Comparison of ENCODE assay signal across 8 cellular contexts in the genomic region with DNA sequence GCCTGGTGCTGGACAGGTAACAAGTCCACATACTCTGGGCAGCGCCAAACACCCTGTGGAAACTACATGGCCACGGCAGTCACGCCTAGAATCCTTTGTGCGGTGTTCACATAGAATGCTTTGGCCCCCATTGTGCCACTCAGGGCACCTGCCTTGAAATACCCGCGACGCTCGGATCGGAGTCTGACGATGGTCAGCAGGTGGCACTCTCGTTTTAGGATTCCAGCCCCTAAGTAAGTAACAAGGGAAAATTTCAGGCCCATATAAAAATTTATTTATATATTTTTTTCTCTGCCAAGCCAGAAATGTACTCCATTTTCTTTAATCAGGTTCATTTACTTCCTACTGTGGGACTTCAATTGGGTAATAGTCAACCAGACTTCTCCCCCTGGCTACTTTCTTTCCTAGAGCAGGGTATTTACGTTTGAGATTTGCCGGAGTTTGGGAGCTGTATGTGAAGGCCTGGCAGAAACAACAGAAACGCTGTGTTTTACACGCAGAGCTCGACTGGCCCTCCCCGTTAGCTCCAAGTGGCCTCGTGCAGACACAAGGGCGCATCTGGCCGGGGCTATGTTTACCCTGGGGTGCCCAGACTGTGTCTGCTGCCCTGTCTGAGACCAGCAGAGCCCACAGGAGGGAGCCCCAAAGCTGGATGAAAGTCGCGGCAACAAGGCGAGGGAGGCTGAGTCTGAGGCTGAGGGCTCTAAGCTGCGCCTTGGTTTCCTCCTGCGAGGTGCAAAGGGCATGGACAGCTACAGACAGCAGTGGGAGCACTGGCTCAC. TPM values are rescaled to one million over a fixed set of nuclear protein-coding genes. Genes with fewer than 3 reads are reported as not detected.
DNase-seq lines count a peak whose midpoint lies in the region; ATAC-seq and TF ChIP-seq lines count a peak whose summit lies in the region.

No MANE protein-coding gene starts in this region.

- H3K27ac ChIP-seq in foreskin keratinocyte: no peak overlapping the region
- no peak overlapping the region for H3K27ac ChIP-seq in CD4-positive, alpha-beta memory T cell (ENCODE audit: low read depth, low read length)

- H3K27me3 ChIP-seq in foreskin keratinocyte: no peaks in the 10 kb centered on the region
- H3K27me3 ChIP-seq in CD4-positive, alpha-beta memory T cell (ENCODE audit: insufficient read depth, low read length): no peaks in the 10 kb centered on the region

- no peaks in the 10 kb centered on the region for H3K9me3 ChIP-seq in CD4-positive, alpha-beta memory T cell (ENCODE audit: control insufficient read depth in 1 of 2, low read length in 2 of 2)

- H3K27me3 Mint-ChIP-seq in activated T-cell treated with anti-CD3 and anti-CD28 coated beads, Interleukin-2, amount 50 U/mL, for 72 hours (ENCODE audit: low read depth): no peaks in the 10 kb centered on the region
- no peaks in the 10 kb centered on the region for H3K27me3 Mint-ChIP-seq in CD4-positive, alpha-beta memory T cell

- no peaks in the 10 kb centered on the region for H3K4me1 Mint-ChIP-seq in activated T-cell treated with anti-CD3 and anti-CD28 coated beads, Interleukin-2, amount 50 U/mL, for 72 hours (ENCODE audit: low read depth)
- no peaks in the 10 kb centered on the region for H3K4me1 Mint-ChIP-seq in CD4-positive, alpha-beta memory T cell

- H3K27ac Mint-ChIP-seq in activated T-cell treated with anti-CD3 and anti-CD28 coated beads, Interleukin-2, amount 50 U/mL, for 72 hours: no peak overlapping the region
- no peak overlapping the region for H3K27ac Mint-ChIP-seq in CD4-positive, alpha-beta memory T cell

- ATAC-seq in foreskin keratinocyte (peak; percentile 72), HG02678 (IDR thresholded peaks at IDR 0.05; ENCODE audit: unreplicated experiment) (no peak)
- no peak for ATAC-seq in activated T-cell treated with anti-CD3 and anti-CD28 coated beads, Interleukin-2, amount 50 U/mL, for 72 hours (replicated peaks in 1 of 2)

- no peaks in the 10 kb centered on the region for H3K36me3 ChIP-seq in CD4-positive, alpha-beta memory T cell (ENCODE audit: insufficient read depth, low read length)

- H3K4me1 ChIP-seq in foreskin keratinocyte: no peaks in the 10 kb centered on the region
- H3K4me1 ChIP-seq in CD4-positive, alpha-beta memory T cell (ENCODE audit: insufficient read depth, low read length): no peaks in the 10 kb centered on the region

- intact Hi-C loops in CD4-positive, alpha-beta memory T cell (cut with micrococcal nuclease): no loop called here

- H3K36me3 Mint-ChIP-seq in activated T-cell treated with anti-CD3 and anti-CD28 coated beads, Interleukin-2, amount 50 U/mL, for 72 hours (ENCODE audit: insufficient read depth in 2 of 2): no peaks in the 10 kb centered on the region
- H3K36me3 Mint-ChIP-seq in CD4-positive, alpha-beta memory T cell: no peaks in the 10 kb centered on the region

- POLR2A ChIA-PET in CD4-positive, alpha-beta memory T cell (lab: Charles Lee; ENCODE audit: partially characterized antibody): no interaction called here

- DNase-seq in AG10803 (ENCODE audit: low read depth): peak; percentile 75
- DNase-seq in Jurkat, Clone E6-1 (ENCODE audit: low read depth, low spot score): peak; percentile 9
- DNase-seq in SW480 (ENCODE audit: low spot score): peak; percentile 59
- peak; percentile 32 to 47 for DNase-seq in foreskin keratinocyte
- DNase-seq in nucleus accumbens (lab: John Stamatoyannopoulos, UW): peak in 51 of 56 donors; percentile 4 to 82 (median 39)
- no peak for DNase-seq in activated T-cell treated with anti-CD3 and anti-CD28 coated beads, Interleukin-2, amount 50 U/mL, for 72 hours
- no peak for DNase-seq in CD4-positive, alpha-beta memory T cell

- CTCF ChIA-PET in CD4-positive, alpha-beta memory T cell (lab: Charles Lee; ENCODE audit: partially characterized antibody): no interaction called here

- peaks cover 4 to 6% of the 10 kb centered on the region in 2 donors for H3K9me3 Mint-ChIP-seq in activated T-cell treated with anti-CD3 and anti-CD28 coated beads, Interleukin-2, amount 50 U/mL, for 72 hours
- H3K9me3 Mint-ChIP-seq in CD4-positive, alpha-beta memory T cell: peaks cover 0 to 15% (median 1%) of the 10 kb centered on the region in 8 donors

- H3K4me3 Mint-ChIP-seq in activated T-cell treated with anti-CD3 and anti-CD28 coated beads, Interleukin-2, amount 50 U/mL, for 72 hours: no peak overlapping the region
- no peak overlapping the region for H3K4me3 Mint-ChIP-seq in CD4-positive, alpha-beta memory T cell

- TF ChIP-seq CTCF in AG10803 (conservative IDR thresholded peaks at IDR 0.05; ENCODE audit: low read length) (peak; percentile 69), foreskin keratinocyte (conservative IDR thresholded peaks at IDR 0.05) (peak; percentile 76)

- H3K4me3 ChIP-seq in AG10803 (ENCODE audit: low read length): no peak overlapping the region
- no peak overlapping the region for H3K4me3 ChIP-seq in Jurkat, Clone E6-1 (ENCODE audit: low read length)
- no peak overlapping the region for H3K4me3 ChIP-seq in CD4-positive, alpha-beta memory T cell (ENCODE audit: low read length in 2 of 2)

RNA-seq across cellular contexts. Expression of gene LRRC30, which starts 41.6 kb away (rescaled TPM):
- not detected for polyA plus RNA-seq in Jurkat, Clone E6-1 (2012; ENCODE audit: insufficient read depth, insufficient read length)
- not detected in 2 replicates for total RNA-seq in foreskin keratinocyte
- not detected in 2 replicates for polyA plus RNA-seq in foreskin keratinocyte
- not detected for total RNA-seq in activated T-cell treated with anti-CD3 and anti-CD28 coated beads, Interleukin-2, amount 50 U/mL, for 72 hours
- total RNA-seq in CD4-positive, alpha-beta memory T cell: not detected
- not detected for polyA plus RNA-seq in CD4-positive, alpha-beta memory T cell

Comparison
In these comparisons a context has a peak if more than half of its experiments do, and no peak if none do; other contexts are left out.
1. DNase-seq: peak in AG10803 (single experiment), Jurkat, Clone E6-1 (single experiment), SW480 (single experiment), foreskin keratinocyte (2 of 2) and nucleus accumbens (51 of 56); none in activated T-cell treated with anti-CD3 and anti-CD28 coated beads, Interleukin-2, amount 50 U/mL, for 72 hours (0 of 2) and CD4-positive, alpha-beta memory T cell (0 of 5).